In genomic region chr7:148987010-148987750, GRCh38 we compare ENCODE assay signal across 8 cellular contexts. TPM values are rescaled to one million over a fixed set of nuclear protein-coding genes. Genes with fewer than 3 reads are reported as not detected.
A peak's percentile ranks its signal among the peaks of the same experiment; 100 is the strongest.
DNase-seq lines count a peak whose midpoint lies in the region; ATAC-seq and TF ChIP-seq lines count a peak whose summit lies in the region.

No MANE protein-coding gene starts in this region.

- H3K4me1 ChIP-seq in muscle layer of duodenum (ENCODE audit: control insufficient read depth in 1 of 2, insufficient read depth in 2 of 2, low read length in 2 of 2) = peaks cover 12 to 33% of the 10 kb centered on the region in 2 donors

- H3K4me1 Mint-ChIP-seq in activated T-cell treated with anti-CD3 and anti-CD28 coated beads, Interleukin-2, amount 50 U/mL, for 24 hours (ENCODE audit: low read depth) = peaks cover 48% of the 10 kb centered on the region

- H3K27me3 ChIP-seq in muscle layer of duodenum (ENCODE audit: low read depth, low read length) = no peaks in the 10 kb centered on the region

- peak overlapping the region; percentile 92 to 99 for H3K4me3 ChIP-seq in muscle layer of duodenum (ENCODE audit: low read depth in 1 of 2, low read length in 2 of 2)

- no peaks in the 10 kb centered on the region for H3K9me3 Mint-ChIP-seq in activated T-cell treated with anti-CD3 and anti-CD28 coated beads, Interleukin-2, amount 50 U/mL, for 24 hours

- DNase-seq in DMS153 treated with DMSO at 0.1 percent for 48 hours (lab: John Stamatoyannopoulos, UW; ENCODE audit: unreplicated experiment) = peak; percentile 83
- DNase-seq in OCI-M2 (lab: John Stamatoyannopoulos, UW; ENCODE audit: unreplicated experiment) = peak; percentile 97
- DNase-seq in activated T-cell treated with anti-CD3 and anti-CD28 coated beads, Interleukin-2, amount 50 U/mL, for 24 hours = peak; percentile 82
- DNase-seq in stimulated activated CD8-positive, alpha-beta memory T cell treated with anti-CD3 and anti-CD28 coated beads, Interleukin-7, amount 100 ng/mL, for 4 hours (ENCODE audit: low read depth in 2 of 2) = peak; percentile 68 to 71

- TF ChIP-seq RAD21 in Ishikawa (IDR thresholded peaks at IDR 0.05; ENCODE audit: low read depth) = no peak

- H3K27ac Mint-ChIP-seq in activated T-cell treated with anti-CD3 and anti-CD28 coated beads, Interleukin-2, amount 50 U/mL, for 24 hours = peak overlapping the region; percentile 98

- TF ChIP-seq EP300 in Ishikawa (IDR thresholded peaks at IDR 0.05; ENCODE audit: borderline replicate concordance) = no peak

- no peaks in the 10 kb centered on the region for H3K27me3 Mint-ChIP-seq in activated T-cell treated with anti-CD3 and anti-CD28 coated beads, Interleukin-2, amount 50 U/mL, for 24 hours

- no peaks in the 10 kb centered on the region for H3K36me3 ChIP-seq in muscle layer of duodenum (ENCODE audit: control insufficient read depth in 1 of 2, insufficient read depth in 2 of 2, low read length in 2 of 2)

- H3K9me3 ChIP-seq in muscle layer of duodenum (ENCODE audit: control insufficient read depth in 1 of 2, low read length in 2 of 2) = no peaks in the 10 kb centered on the region

- peak overlapping the region; percentile 97 for H3K27ac ChIP-seq in muscle layer of duodenum (ENCODE audit: low read length)

- peaks cover 8% of the 10 kb centered on the region for H3K36me3 Mint-ChIP-seq in activated T-cell treated with anti-CD3 and anti-CD28 coated beads, Interleukin-2, amount 50 U/mL, for 24 hours (ENCODE audit: low read depth)

- peak overlapping the region; percentile 92 for H3K4me3 Mint-ChIP-seq in activated T-cell treated with anti-CD3 and anti-CD28 coated beads, Interleukin-2, amount 50 U/mL, for 24 hours

- peak; percentile 90 for ATAC-seq in GM21619 (IDR thresholded peaks at IDR 0.05; ENCODE audit: unreplicated experiment)
- ATAC-seq in esophagus mucosa = peak; percentile 92

TF ChIP-seq in Ishikawa, 13 proteins besides CTCF, POLR2A, EP300 and RAD21:
- TF ChIP-seq NFIC (IDR thresholded peaks at IDR 0.05) (no peak), REST (IDR thresholded peaks at IDR 0.05; ENCODE audit: low read depth) (no peak), USF1 (IDR thresholded peaks at IDR 0.05) (no peak), CEBPB (IDR thresholded peaks at IDR 0.05) (peak; percentile 15; the same call in 1 of the 2 replicates), TCF12 (IDR thresholded peaks at IDR 0.05; ENCODE audit: low read depth) (no peak), TEAD4 (IDR thresholded peaks at IDR 0.05) (peak; percentile 78), TAF1 (IDR thresholded peaks at IDR 0.05; ENCODE audit: low read depth) (peak; percentile 41; the same call in 1 of the 2 replicates), CREB1 (IDR thresholded peaks at IDR 0.05; ENCODE audit: low read depth) (peak; percentile 76), EGR1 (IDR thresholded peaks at IDR 0.05) (no peak), ZBTB7A (IDR thresholded peaks at IDR 0.05; ENCODE audit: low read depth) (no peak), MAX (IDR thresholded peaks at IDR 0.05) (no peak), FOXM1 (IDR thresholded peaks at IDR 0.05; ENCODE audit: borderline replicate concordance, low read depth) (no peak), YY1 (IDR thresholded peaks at IDR 0.05; ENCODE audit: low read depth) (no peak)

RNA-seq across cellular contexts. Expression of gene PDIA4, which starts 41.1 kb away (rescaled TPM):
- total RNA-seq in esophagus mucosa = 58.8 TPM

Comparison
In these comparisons a context has a peak if more than half of its experiments do, and no peak if none do; other contexts are left out.
1. Peak in every context shown above with its lines: DNase-seq, ATAC-seq, H3K4me3 ChIP-seq and H3K27ac ChIP-seq.